8 cellular contexts compared by ENCODE assay signal in the genomic region with DNA sequence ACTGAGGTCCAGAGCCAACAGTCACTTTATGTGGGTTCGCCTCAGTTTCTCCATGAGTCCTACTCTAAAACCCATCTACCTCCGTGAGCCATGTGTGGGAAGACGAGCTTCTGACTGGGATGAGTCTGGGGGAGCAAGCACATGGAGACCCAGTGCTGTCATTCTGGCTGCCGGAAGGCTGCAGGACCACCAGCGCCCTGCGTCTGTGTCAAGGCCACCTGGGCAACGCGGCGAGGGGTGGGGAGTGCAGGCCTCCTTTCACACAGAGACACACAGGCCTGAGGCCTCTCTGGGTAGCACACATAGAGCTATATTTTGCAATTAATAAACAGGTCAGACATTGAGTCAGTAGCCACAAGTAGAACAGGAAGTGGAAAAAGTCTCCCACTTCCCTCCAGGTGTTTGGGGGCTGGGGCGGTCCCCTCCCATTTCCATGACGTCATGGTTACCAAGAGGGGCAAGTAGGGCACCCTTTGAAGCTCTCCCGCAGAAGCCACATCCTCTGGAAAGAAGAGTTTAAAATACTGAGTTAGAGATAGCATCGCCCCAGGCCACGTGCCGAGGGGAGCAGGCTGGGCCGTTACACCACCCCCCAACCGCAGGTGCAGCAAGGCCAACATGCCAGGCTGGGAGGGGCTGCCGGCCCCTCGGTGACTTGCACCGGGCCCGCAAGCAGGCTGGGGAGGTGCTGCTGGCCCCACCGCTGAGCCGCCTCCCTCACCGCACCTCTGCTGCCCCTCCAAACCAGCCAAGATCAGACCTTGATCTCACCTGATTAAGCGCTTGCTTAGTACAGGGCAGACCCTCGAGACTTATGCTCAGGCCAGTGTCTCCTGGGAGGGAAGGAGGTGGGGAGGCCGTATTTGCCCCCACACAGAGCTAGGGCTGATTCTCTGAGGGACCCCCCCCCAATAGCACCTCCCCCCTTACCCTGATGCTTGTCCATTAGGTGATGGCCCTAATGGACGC. TPM values are rescaled to one million over a fixed set of nuclear protein-coding genes. Genes with fewer than 3 reads are reported as not detected.
DNase-seq lines count a peak whose midpoint lies in the region; ATAC-seq and TF ChIP-seq lines count a peak whose summit lies in the region.

No MANE protein-coding gene starts in this region.

- H3K4me3 ChIP-seq in PC-3 (ENCODE audit: low read length), result peak overlapping the region; percentile 57
- H3K4me3 ChIP-seq in skeletal muscle satellite cell (ENCODE audit: low read length), result peak overlapping the region; percentile 63

- H3K9ac ChIP-seq in PC-3 (ENCODE audit: low read length) (peak overlapping the region; percentile 73), skeletal muscle satellite cell (ENCODE audit: low read depth, low read length) (peak overlapping the region; percentile 78)

- H3K36me3 Mint-ChIP-seq in activated T-helper 1 cell treated with anti-CD3 and anti-CD28 coated beads, Interleukin-12 subunit alpha, Interleukin-12 subunit beta, Interleukin-2, Interleukin-4 antibody, amounts not matched to agents 30 ng/mL and 10 ng/mL and 1 ng/mL, durations not matched to agents 14 hours and 24 hours and 36 hours (ENCODE audit: low read depth), result peaks cover 32% of the 10 kb centered on the region

- H3K36me3 ChIP-seq in PC-3 (ENCODE audit: low read depth, low read length) (no peaks in the 10 kb centered on the region; the same call in 1 of the 2 replicates), skeletal muscle satellite cell (ENCODE audit: insufficient read depth, low read length) (peaks cover 6% of the 10 kb centered on the region)

- POLR2A ChIA-PET in PC-3 (lab: Charles Lee; ENCODE audit: unreplicated experiment), result no interaction called here

- peak; percentile 58 for ATAC-seq in GM18520 (IDR thresholded peaks at IDR 0.05; ENCODE audit: unreplicated experiment)
- ATAC-seq in HG02943 (IDR thresholded peaks at IDR 0.05; ENCODE audit: low read depth, unreplicated experiment), result peak; percentile 71
- ATAC-seq in PC-3, result peak; percentile 56

- TF ChIP-seq CTCF in PC-3 (conservative IDR thresholded peaks at IDR 0.05; ENCODE audit: low read depth, low read length), result no peak

- peak overlapping the region; percentile 69 for H2AFZ ChIP-seq in PC-3 (ENCODE audit: low read length)

- no peaks in the 10 kb centered on the region for H3K9me2 ChIP-seq in PC-3 (replicated peaks; ENCODE audit: low read length)

- H3K4me2 ChIP-seq in PC-3 (ENCODE audit: low read length), result peak overlapping the region; percentile 83
- peak overlapping the region; percentile 93 for H3K4me2 ChIP-seq in skeletal muscle satellite cell (ENCODE audit: low read length)

- H3K4me3 Mint-ChIP-seq in activated T-helper 1 cell treated with anti-CD3 and anti-CD28 coated beads, Interleukin-12 subunit alpha, Interleukin-12 subunit beta, Interleukin-2, Interleukin-4 antibody, amounts not matched to agents 30 ng/mL and 10 ng/mL and 1 ng/mL, durations not matched to agents 14 hours and 24 hours and 36 hours, result peak overlapping the region; percentile 83

- no peaks in the 10 kb centered on the region for H3K9me3 Mint-ChIP-seq in activated T-helper 1 cell treated with anti-CD3 and anti-CD28 coated beads, Interleukin-12 subunit alpha, Interleukin-12 subunit beta, Interleukin-2, Interleukin-4 antibody, amounts not matched to agents 30 ng/mL and 10 ng/mL and 1 ng/mL, durations not matched to agents 14 hours and 24 hours and 36 hours

- H3K79me2 ChIP-seq in PC-3 (ENCODE audit: low read length), result no peaks in the 10 kb centered on the region

- no peaks in the 10 kb centered on the region for H4K20me1 ChIP-seq in PC-3 (ENCODE audit: low read length)

- CTCF ChIA-PET in PC-3 (lab: Charles Lee), result interaction anchor here (0.5 to 2.3 kb wide), 15 partner anchors 33 to 430 kb away, joined by 3 to 7 read pairs (median 4); partner anchors contain the start of genes DAD1 and OXA1L

- H3F3A ChIP-seq in PC-3 (ENCODE audit: low read length, unreplicated experiment), result no peaks in the 10 kb centered on the region

- DNase-seq in PC-3 (peak; percentile 97), glomerular visceral epithelial cell (ENCODE audit: extremely low spot score) (peak; percentile 97), NCI-H2029 (lab: John Stamatoyannopoulos, UW) (no peak), globus pallidus (ENCODE audit: low spot score) (no peak)
- DNase-seq in activated T-helper 1 cell treated with anti-CD3 and anti-CD28 coated beads, Interleukin-12 subunit alpha, Interleukin-12 subunit beta, Interleukin-2, Interleukin-4 antibody, amounts not matched to agents 30 ng/mL and 10 ng/mL and 1 ng/mL, durations not matched to agents 14 hours and 24 hours and 36 hours (ENCODE audit: low spot score), result peak; percentile 98

- H3K27ac ChIP-seq in PC-3 (ENCODE audit: low read length), result peak overlapping the region; percentile 94

- H3K27me3 Mint-ChIP-seq in activated T-helper 1 cell treated with anti-CD3 and anti-CD28 coated beads, Interleukin-12 subunit alpha, Interleukin-12 subunit beta, Interleukin-2, Interleukin-4 antibody, amounts not matched to agents 30 ng/mL and 10 ng/mL and 1 ng/mL, durations not matched to agents 14 hours and 24 hours and 36 hours (ENCODE audit: insufficient read depth), result peaks cover 2% of the 10 kb centered on the region

- no TSS peak for BruUV-seq in PC-3 (replicated peaks; lab: Mats Ljungman, UMichigan)

- H3K27ac Mint-ChIP-seq in activated T-helper 1 cell treated with anti-CD3 and anti-CD28 coated beads, Interleukin-12 subunit alpha, Interleukin-12 subunit beta, Interleukin-2, Interleukin-4 antibody, amounts not matched to agents 30 ng/mL and 10 ng/mL and 1 ng/mL, durations not matched to agents 14 hours and 24 hours and 36 hours, result peak overlapping the region; percentile 96

- peaks cover 51% of the 10 kb centered on the region for H3K4me1 ChIP-seq in PC-3 (ENCODE audit: insufficient read depth, low read length)
- H3K4me1 ChIP-seq in skeletal muscle satellite cell (ENCODE audit: control insufficient read depth, insufficient read depth, low read length), result peaks cover 28% of the 10 kb centered on the region

- H3K9me3 ChIP-seq in PC-3 (ENCODE audit: low read length) (no peaks in the 10 kb centered on the region), skeletal muscle satellite cell (replicated peaks; ENCODE audit: low read length) (no peaks in the 10 kb centered on the region)

- H3K4me1 Mint-ChIP-seq in activated T-helper 1 cell treated with anti-CD3 and anti-CD28 coated beads, Interleukin-12 subunit alpha, Interleukin-12 subunit beta, Interleukin-2, Interleukin-4 antibody, amounts not matched to agents 30 ng/mL and 10 ng/mL and 1 ng/mL, durations not matched to agents 14 hours and 24 hours and 36 hours (ENCODE audit: low read depth), result peaks cover 93% of the 10 kb centered on the region

- H3K27me3 ChIP-seq in PC-3 (ENCODE audit: low read length) (no peaks in the 10 kb centered on the region), skeletal muscle satellite cell (ENCODE audit: control insufficient read depth, insufficient read depth, low read length) (no peaks in the 10 kb centered on the region)

- intact Hi-C loops in PC-3 (cut with micrococcal nuclease), result loop anchor here (2.0 to 10.0 kb wide), 5 partner anchors 82 to 506 kb away; no protein-coding TSS in a partner anchor
- intact Hi-C loops in activated T-helper 1 cell treated with anti-CD3 and anti-CD28 coated beads, Interleukin-12 subunit alpha, Interleukin-12 subunit beta, Interleukin-2, Interleukin-4 antibody, amounts not matched to agents 30 ng/mL and 10 ng/mL and 1 ng/mL, durations not matched to agents 14 hours and 24 hours and 36 hours (cut with micrococcal nuclease), result loop anchor here (1.0 to 10.0 kb wide), 15 partner anchors 34 to 809 kb away; partner anchors contain the start of genes AJUBA and RBM23

RNA-seq across cellular contexts. Expression of gene DAD1, which starts 32.7 kb away (rescaled TPM):
- 228 and 258 TPM in 2 replicates for total RNA-seq in PC-3 (2014; rRNA removed)
- 228 and 229 TPM in 2 replicates for total RNA-seq in activated T-helper 1 cell treated with anti-CD3 and anti-CD28 coated beads, Interleukin-12 subunit alpha, Interleukin-12 subunit beta, Interleukin-2, Interleukin-4 antibody, amounts not matched to agents 30 ng/mL and 10 ng/mL and 1 ng/mL, durations not matched to agents 14 hours and 24 hours and 36 hours
- 463 and 696 TPM in 2 replicates for total RNA-seq in skeletal muscle satellite cell (2012; rRNA removed)

RNA-seq across cellular contexts. Expression of gene ABHD4, which starts 41.8 kb away (rescaled TPM):
- total RNA-seq in PC-3 (2014; rRNA removed), result 9.1 and 9.6 TPM in 2 replicates
- total RNA-seq in activated T-helper 1 cell treated with anti-CD3 and anti-CD28 coated beads, Interleukin-12 subunit alpha, Interleukin-12 subunit beta, Interleukin-2, Interleukin-4 antibody, amounts not matched to agents 30 ng/mL and 10 ng/mL and 1 ng/mL, durations not matched to agents 14 hours and 24 hours and 36 hours, result 13.2 and 13.6 TPM in 2 replicates
- total RNA-seq in skeletal muscle satellite cell (2012; rRNA removed), result 8.6 and 11.6 TPM in 2 replicates

Comparison
In these comparisons a context has a peak if more than half of its experiments do, and no peak if none do; other contexts are left out.
1. DNase-seq: peak in PC-3 (single experiment), activated T-helper 1 cell treated with anti-CD3 and anti-CD28 coated beads, Interleukin-12 subunit alpha, Interleukin-12 subunit beta, Interleukin-2, Interleukin-4 antibody, amounts not matched to agents 30 ng/mL and 10 ng/mL and 1 ng/mL, durations not matched to agents 14 hours and 24 hours and 36 hours (single experiment) and glomerular visceral epithelial cell (single experiment); none in NCI-H2029 (single experiment) and globus pallidus (single experiment).
2. Peak in every context shown above with its lines, with median percentiles within 50 percentile points of each other: ATAC-seq.